ENCODE assay signal across 13 cellular contexts in the genomic region with DNA sequence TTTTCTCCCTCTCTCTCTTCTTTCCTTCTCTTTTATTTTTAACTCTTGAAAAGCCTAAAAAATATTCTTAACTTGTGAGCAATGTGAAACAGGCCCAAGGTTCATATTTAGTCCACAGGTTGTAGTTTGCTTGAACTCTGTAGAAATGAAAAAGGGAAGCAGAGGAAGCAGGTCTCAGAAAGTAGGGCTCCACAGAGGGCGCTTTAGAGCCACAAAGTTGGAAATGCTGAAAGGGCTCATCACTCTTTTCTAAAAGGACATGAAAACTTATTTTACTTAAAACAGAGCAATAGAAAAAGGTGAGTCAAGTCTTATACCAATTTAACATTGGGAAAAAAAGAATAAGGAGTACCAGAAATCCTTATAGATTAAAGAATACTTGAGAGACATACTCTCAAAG.
DNase-seq lines count a peak whose midpoint lies in the region; ATAC-seq and TF ChIP-seq lines count a peak whose summit lies in the region.
"Had no signal": no experiment of that assay in that cellular context is flagged by ENCODE, and none has a peak within 500 bp of the region (broad histone marks: within the 10 kb centered on the region; RNA-seq: fewer than 3 reads in every experiment).

No MANE protein-coding gene starts in this region.

- DNase-seq in left ventricle myocardium inferior (no peak), left cardiac atrium (no peak), endothelial cell (ENCODE audit: low spot score) (peak; percentile 27), COLO668 (lab: John Stamatoyannopoulos, UW; ENCODE audit: unreplicated experiment) (no peak)
- DNase-seq in effector memory CD4-positive, alpha-beta T cell: no peak
- no peak for DNase-seq in activated T-helper 1 cell treated with anti-CD3 and anti-CD28 coated beads, Interleukin-12 subunit alpha, Interleukin-12 subunit beta, Interleukin-2, Interleukin-4 antibody, amounts not matched to agents 30 ng/mL and 10 ng/mL and 1 ng/mL, durations not matched to agents 14 hours and 24 hours and 36 hours (ENCODE audit: low spot score)
- DNase-seq: activated CD4-positive, alpha-beta T cell treated with anti-CD3 and anti-CD28 coated beads, Interleukin-2, amount 50 U/mL, for 1 hour; activated naive CD8-positive, alpha-beta T cell treated with anti-CD3 and anti-CD28 coated beads for 36 hours; CD4-positive, CD25-positive, alpha-beta regulatory T cell; left ventricle myocardium superior; NCI-H1417 treated with DMSO at 0.1 percent for 48 hours had no signal

- H3K9me3 ChIP-seq in left ventricle myocardium inferior (replicated peaks) (no peaks in the 10 kb centered on the region), OCI-LY1 (ENCODE audit: low read length) (no peaks in the 10 kb centered on the region)
- no peaks in the 10 kb centered on the region for H3K9me3 ChIP-seq in effector memory CD4-positive, alpha-beta T cell (ENCODE audit: control insufficient read depth, low read length)

- no peaks in the 10 kb centered on the region for H3K4me1 Mint-ChIP-seq in endothelial cell (ENCODE audit: unreplicated experiment)
- H3K4me1 Mint-ChIP-seq in activated T-helper 1 cell treated with anti-CD3 and anti-CD28 coated beads, Interleukin-12 subunit alpha, Interleukin-12 subunit beta, Interleukin-2, Interleukin-4 antibody, amounts not matched to agents 30 ng/mL and 10 ng/mL and 1 ng/mL, durations not matched to agents 14 hours and 24 hours and 36 hours (ENCODE audit: low read depth): no peaks in the 10 kb centered on the region
- H3K4me1 Mint-ChIP-seq: activated naive CD8-positive, alpha-beta T cell treated with anti-CD3 and anti-CD28 coated beads for 36 hours; CD4-positive, CD25-positive, alpha-beta regulatory T cell had no signal

- H3K36me3 Mint-ChIP-seq in endothelial cell (ENCODE audit: low read depth, unreplicated experiment): no peaks in the 10 kb centered on the region
- H3K36me3 Mint-ChIP-seq in activated T-helper 1 cell treated with anti-CD3 and anti-CD28 coated beads, Interleukin-12 subunit alpha, Interleukin-12 subunit beta, Interleukin-2, Interleukin-4 antibody, amounts not matched to agents 30 ng/mL and 10 ng/mL and 1 ng/mL, durations not matched to agents 14 hours and 24 hours and 36 hours (ENCODE audit: low read depth): no peaks in the 10 kb centered on the region
- H3K36me3 Mint-ChIP-seq: activated naive CD8-positive, alpha-beta T cell treated with anti-CD3 and anti-CD28 coated beads for 36 hours; CD4-positive, CD25-positive, alpha-beta regulatory T cell had no signal

- no peak overlapping the region for H3K4me2 ChIP-seq in OCI-LY1 (ENCODE audit: low read length)

- no peak overlapping the region for H2AFZ ChIP-seq in OCI-LY1 (ENCODE audit: low read length)

- no peak overlapping the region for H3K27ac ChIP-seq in left ventricle myocardium inferior (replicated peaks)
- no peak overlapping the region for H3K27ac ChIP-seq in OCI-LY1 (ENCODE audit: low read depth, low read length, poor library complexity, severe bottlenecking)
- no peak overlapping the region for H3K27ac ChIP-seq in effector memory CD4-positive, alpha-beta T cell (ENCODE audit: insufficient read depth, low read length, poor library complexity, severe bottlenecking)

- H3K79me2 ChIP-seq in OCI-LY1 (ENCODE audit: insufficient read depth, low read length): no peaks in the 10 kb centered on the region

- intact Hi-C loops in left ventricle myocardium inferior (cut with micrococcal nuclease) (no loop called here), left cardiac atrium (cut with DNase I) (no loop called here)
- intact Hi-C loops in activated T-helper 1 cell treated with anti-CD3 and anti-CD28 coated beads, Interleukin-12 subunit alpha, Interleukin-12 subunit beta, Interleukin-2, Interleukin-4 antibody, amounts not matched to agents 30 ng/mL and 10 ng/mL and 1 ng/mL, durations not matched to agents 14 hours and 24 hours and 36 hours (cut with micrococcal nuclease): no loop called here

- no peaks in the 10 kb centered on the region for H3K27me3 Mint-ChIP-seq in endothelial cell (ENCODE audit: unreplicated experiment)
- H3K27me3 Mint-ChIP-seq in activated T-helper 1 cell treated with anti-CD3 and anti-CD28 coated beads, Interleukin-12 subunit alpha, Interleukin-12 subunit beta, Interleukin-2, Interleukin-4 antibody, amounts not matched to agents 30 ng/mL and 10 ng/mL and 1 ng/mL, durations not matched to agents 14 hours and 24 hours and 36 hours (ENCODE audit: insufficient read depth): no peaks in the 10 kb centered on the region
- H3K27me3 Mint-ChIP-seq: activated naive CD8-positive, alpha-beta T cell treated with anti-CD3 and anti-CD28 coated beads for 36 hours; CD4-positive, CD25-positive, alpha-beta regulatory T cell had no signal

- TF ChIP-seq CTCF in left ventricle myocardium inferior (IDR thresholded peaks at IDR 0.05; ENCODE audit: borderline replicate concordance): peak; percentile 12
- TF ChIP-seq CTCF in OCI-LY1 (IDR thresholded peaks at IDR 0.05; ENCODE audit: low read length): peak; percentile 57
- TF ChIP-seq CTCF in endothelial cell (IDR thresholded peaks at IDR 0.05; ENCODE audit: unreplicated experiment): no peak

- no peak overlapping the region for H3K4me3 ChIP-seq in left ventricle myocardium inferior
- H3K4me3 ChIP-seq in OCI-LY1 (ENCODE audit: low read depth, low read length, poor library complexity, severe bottlenecking): no peak overlapping the region
- no peak overlapping the region for H3K4me3 ChIP-seq in effector memory CD4-positive, alpha-beta T cell (ENCODE audit: insufficient read depth, low read depth, low read length, poor library complexity, severe bottlenecking)

- ATAC-seq in left cardiac atrium (no peak), HG02970 (IDR thresholded peaks at IDR 0.05; ENCODE audit: low FRiP score, unreplicated experiment) (no peak)
- ATAC-seq: left ventricle myocardium superior had no signal

- H3K27ac Mint-ChIP-seq in endothelial cell (ENCODE audit: unreplicated experiment): no peak overlapping the region
- H3K27ac Mint-ChIP-seq in activated T-helper 1 cell treated with anti-CD3 and anti-CD28 coated beads, Interleukin-12 subunit alpha, Interleukin-12 subunit beta, Interleukin-2, Interleukin-4 antibody, amounts not matched to agents 30 ng/mL and 10 ng/mL and 1 ng/mL, durations not matched to agents 14 hours and 24 hours and 36 hours: no peak overlapping the region
- H3K27ac Mint-ChIP-seq: activated naive CD8-positive, alpha-beta T cell treated with anti-CD3 and anti-CD28 coated beads for 36 hours had no signal

- no peaks in the 10 kb centered on the region for H3K9me2 ChIP-seq in OCI-LY1 (ENCODE audit: low read depth, low read length)

- H3K27me3 ChIP-seq in left ventricle myocardium inferior (ENCODE audit: low read depth): no peaks in the 10 kb centered on the region
- H3K27me3 ChIP-seq in OCI-LY1 (ENCODE audit: insufficient read depth, low read length): no peaks in the 10 kb centered on the region
- no peaks in the 10 kb centered on the region for H3K27me3 ChIP-seq in effector memory CD4-positive, alpha-beta T cell (replicated peaks; ENCODE audit: control insufficient read depth, insufficient read depth, low read length, poor library complexity, severe bottlenecking)

- no peaks in the 10 kb centered on the region for H3F3A ChIP-seq in OCI-LY1 (ENCODE audit: insufficient read depth, low read length)

- no peaks in the 10 kb centered on the region for H3K36me3 ChIP-seq in left ventricle myocardium inferior
- H3K36me3 ChIP-seq in OCI-LY1 (ENCODE audit: insufficient read depth, low read length): no peaks in the 10 kb centered on the region
- no peaks in the 10 kb centered on the region for H3K36me3 ChIP-seq in effector memory CD4-positive, alpha-beta T cell (ENCODE audit: control insufficient read depth, insufficient read depth, low read length)

- H3K4me1 ChIP-seq in left ventricle myocardium inferior (no peaks in the 10 kb centered on the region), OCI-LY1 (ENCODE audit: insufficient read depth, low read length, severe bottlenecking) (no peaks in the 10 kb centered on the region)
- no peaks in the 10 kb centered on the region for H3K4me1 ChIP-seq in effector memory CD4-positive, alpha-beta T cell (ENCODE audit: control insufficient read depth, insufficient read depth, low read length, poor library complexity, severe bottlenecking)

- H3K9me3 Mint-ChIP-seq in endothelial cell (ENCODE audit: unreplicated experiment): no peaks in the 10 kb centered on the region
- H3K9me3 Mint-ChIP-seq in activated T-helper 1 cell treated with anti-CD3 and anti-CD28 coated beads, Interleukin-12 subunit alpha, Interleukin-12 subunit beta, Interleukin-2, Interleukin-4 antibody, amounts not matched to agents 30 ng/mL and 10 ng/mL and 1 ng/mL, durations not matched to agents 14 hours and 24 hours and 36 hours: no peaks in the 10 kb centered on the region
- H3K9me3 Mint-ChIP-seq: activated naive CD8-positive, alpha-beta T cell treated with anti-CD3 and anti-CD28 coated beads for 36 hours had no signal

- no peaks in the 10 kb centered on the region for H4K20me1 ChIP-seq in OCI-LY1 (ENCODE audit: insufficient read depth, low read length)

- H3K9ac ChIP-seq in OCI-LY1 (ENCODE audit: low read length): no peak overlapping the region

- no peak overlapping the region for H3K4me3 Mint-ChIP-seq in endothelial cell (ENCODE audit: unreplicated experiment)
- no peak overlapping the region for H3K4me3 Mint-ChIP-seq in activated T-helper 1 cell treated with anti-CD3 and anti-CD28 coated beads, Interleukin-12 subunit alpha, Interleukin-12 subunit beta, Interleukin-2, Interleukin-4 antibody, amounts not matched to agents 30 ng/mL and 10 ng/mL and 1 ng/mL, durations not matched to agents 14 hours and 24 hours and 36 hours
- H3K4me3 Mint-ChIP-seq: activated naive CD8-positive, alpha-beta T cell treated with anti-CD3 and anti-CD28 coated beads for 36 hours; CD4-positive, CD25-positive, alpha-beta regulatory T cell had no signal
